ENCODE assay signal across 18 cellular contexts in genomic region chr9:103242025-103242424, GRCh38.
DNase-seq lines count a peak whose midpoint lies in the region; TF ChIP-seq lines count a peak whose summit lies in the region.
"Had no signal": no experiment of that assay in that cellular context is flagged by ENCODE, and none has a peak within 500 bp of the region (broad histone marks: within the 10 kb centered on the region; RNA-seq: fewer than 3 reads in every experiment).

No MANE protein-coding gene starts in this region.

- H3K4me3 ChIP-seq in HAP-1 = no peak overlapping the region
- H3K4me3 ChIP-seq in brain microvascular endothelial cell (ENCODE audit: low read depth, low read length) = no peak overlapping the region
- H3K4me3 ChIP-seq: left ventricle myocardium inferior, Peyer's patch had no signal

- H3K4me3 Mint-ChIP-seq in mesothelial cell of epicardium = no peak overlapping the region
- H3K4me3 Mint-ChIP-seq: activated CD8-positive, alpha-beta T cell treated with anti-CD3 and anti-CD28 coated beads for 36 hours; activated naive CD8-positive, alpha-beta T cell treated with anti-CD3 and anti-CD28 coated beads for 36 hours; CD8-positive, alpha-beta memory T cell had no signal

- in situ Hi-C loops in HAP-1 (cut with MboI; ENCODE audit: low sequenced_read_pairs) (no loop called here), brain microvascular endothelial cell (cut with HindIII; ENCODE audit: low pct_ligation_motif_present, low sequenced_read_pairs) (no loop called here)

- H3K9me3 ChIP-seq in HAP-1 = no peaks in the 10 kb centered on the region
- H3K9me3 ChIP-seq: left ventricle myocardium inferior, Peyer's patch had no signal

- no peaks in the 10 kb centered on the region for H3K36me3 Mint-ChIP-seq in mesothelial cell of epicardium
- H3K36me3 Mint-ChIP-seq: activated naive CD8-positive, alpha-beta T cell treated with anti-CD3 and anti-CD28 coated beads for 36 hours; CD8-positive, alpha-beta memory T cell had no signal

- H3K27me3 ChIP-seq in HAP-1 (ENCODE audit: low read depth) = no peaks in the 10 kb centered on the region
- H3K27me3 ChIP-seq in brain microvascular endothelial cell (replicated peaks) = no peaks in the 10 kb centered on the region
- H3K27me3 ChIP-seq: Peyer's patch had no signal

- H3K36me3 ChIP-seq in HAP-1 (replicated peaks) = no peaks in the 10 kb centered on the region
- H3K36me3 ChIP-seq in brain microvascular endothelial cell (replicated peaks) = no peaks in the 10 kb centered on the region
- H3K36me3 ChIP-seq: left ventricle myocardium inferior, Peyer's patch had no signal

- DNase-seq in HAP-1 (ENCODE audit: low spot score in 2 of 2) = peak; percentile 90 to 95
- peak; percentile 93 for DNase-seq in NCI-H69 (lab: John Stamatoyannopoulos, UW)
- DNase-seq in brain microvascular endothelial cell = peak; percentile 61
- no peak for DNase-seq in mesothelial cell of epicardium (ENCODE audit: low spot score in 2 of 2, unreplicated experiment in 2 of 2)
- no peak for DNase-seq in ureter (ENCODE audit: low spot score)
- DNase-seq in caudate nucleus (lab: John Stamatoyannopoulos, UW) = no peak
- no peak for DNase-seq in substantia nigra (lab: John Stamatoyannopoulos, UW)
- DNase-seq in HT-29 (ENCODE audit: low spot score) = no peak
- DNase-seq: activated CD8-positive, alpha-beta T cell treated with anti-CD3 and anti-CD28 coated beads for 36 hours; activated naive CD8-positive, alpha-beta T cell treated with anti-CD3 and anti-CD28 coated beads for 36 hours; CD8-positive, alpha-beta memory T cell; cerebellar nuclear complex; IMR-90; left ventricle myocardium inferior; MV-4-11; NCI-H2107; Peyer's patch; stimulated activated CD4-positive, alpha-beta T cell treated with anti-CD3 and anti-CD28 coated beads, Interleukin-4, amount 100 ng/mL, for 1 hour had no signal

- H3K27ac ChIP-seq in brain microvascular endothelial cell (no peak overlapping the region), caudate nucleus (ENCODE audit: low read depth, low read length) (no peak overlapping the region), substantia nigra (ENCODE audit: low read depth, low read length, poor library complexity, severe bottlenecking) (no peak overlapping the region)
- H3K27ac ChIP-seq: left ventricle myocardium inferior, Peyer's patch had no signal

- peaks cover 14% of the 10 kb centered on the region for H3K4me1 Mint-ChIP-seq in mesothelial cell of epicardium
- H3K4me1 Mint-ChIP-seq: activated naive CD8-positive, alpha-beta T cell treated with anti-CD3 and anti-CD28 coated beads for 36 hours; CD8-positive, alpha-beta memory T cell had no signal

- H3K4me1 ChIP-seq in HAP-1 = peaks cover 32% of the 10 kb centered on the region
- H3K4me1 ChIP-seq: left ventricle myocardium inferior, Peyer's patch had no signal

- H3K9me3 Mint-ChIP-seq in mesothelial cell of epicardium = peaks cover 3% of the 10 kb centered on the region

- H3K27ac Mint-ChIP-seq in mesothelial cell of epicardium = peak overlapping the region; percentile 16
- H3K27ac Mint-ChIP-seq: activated CD8-positive, alpha-beta T cell treated with anti-CD3 and anti-CD28 coated beads for 36 hours; activated naive CD8-positive, alpha-beta T cell treated with anti-CD3 and anti-CD28 coated beads for 36 hours; CD8-positive, alpha-beta memory T cell had no signal

- TF ChIP-seq CTCF in brain microvascular endothelial cell (IDR thresholded peaks at IDR 0.05; ENCODE audit: low read depth, low read length, missing control alignments) = no peak
- no peak for TF ChIP-seq CTCF in mesothelial cell of epicardium (IDR thresholded peaks at IDR 0.05; ENCODE audit: unreplicated experiment)

- H3K27me3 Mint-ChIP-seq in mesothelial cell of epicardium (ENCODE audit: low read depth) = no peaks in the 10 kb centered on the region
- H3K27me3 Mint-ChIP-seq: activated CD8-positive, alpha-beta T cell treated with anti-CD3 and anti-CD28 coated beads for 36 hours; activated naive CD8-positive, alpha-beta T cell treated with anti-CD3 and anti-CD28 coated beads for 36 hours; CD8-positive, alpha-beta memory T cell had no signal

Comparison
In these comparisons a context has a peak if more than half of its experiments do, and no peak if none do; other contexts are left out.
1. DNase-seq: peak in HAP-1 (2 of 2), NCI-H69 (single experiment) and brain microvascular endothelial cell (single experiment); none in mesothelial cell of epicardium (0 of 2), ureter (single experiment), caudate nucleus (0 of 61), substantia nigra (0 of 49) and HT-29 (single experiment).